In genomic region chr6:107820571-107821261, GRCh38 we compare ENCODE assay signal across 8 cellular contexts. TPM values are rescaled to one million over a fixed set of nuclear protein-coding genes. Genes with fewer than 3 reads are reported as not detected.
DNase-seq lines count a peak whose midpoint lies in the region; ATAC-seq, FAIRE-seq and TF ChIP-seq lines count a peak whose summit lies in the region.

No MANE protein-coding gene starts in this region.

- peak; percentile 39 for ATAC-seq in GM23338
- peak; percentile 3 for ATAC-seq in left lobe of liver
- no peak for ATAC-seq in GM21381 (IDR thresholded peaks at IDR 0.05; ENCODE audit: unreplicated experiment)

- no peak overlapping the region for H3K4me3 ChIP-seq in GM23338
- H3K4me3 ChIP-seq in astrocyte (ENCODE audit: insufficient read depth, low read depth, low read length), result peak overlapping the region; percentile 40

- H3K4me1 ChIP-seq in GM23338 (ENCODE audit: insufficient read depth), result no peaks in the 10 kb centered on the region; the same call in 1 of the 2 replicates
- H3K4me1 ChIP-seq in astrocyte (ENCODE audit: insufficient read depth, low read length), result peaks cover 5% of the 10 kb centered on the region

- no peaks in the 10 kb centered on the region for H3K9me3 ChIP-seq in astrocyte (ENCODE audit: insufficient read depth, low read depth, low read length)

- no peaks in the 10 kb centered on the region for H3K9me2 ChIP-seq in GM23338 (ENCODE audit: insufficient read depth)

- TF ChIP-seq CTCF in GM23338 (conservative IDR thresholded peaks at IDR 0.05; ENCODE audit: low read depth in 2 of 2), result no peak
- TF ChIP-seq CTCF in astrocyte (IDR thresholded peaks at IDR 0.05; ENCODE audit: insufficient read depth, low read depth, low read length), result no peak

- H3K4me1 Mint-ChIP-seq in GM23338 (peaks cover 22% of the 10 kb centered on the region), astrocyte (ENCODE audit: low read depth, unreplicated experiment) (peaks cover 24% of the 10 kb centered on the region)

- H2AFZ ChIP-seq in GM23338 (peak overlapping the region; percentile 35; the same call in 1 of the 2 replicates), astrocyte (ENCODE audit: low read depth, low read length) (peak overlapping the region; percentile 57)

- H3K4me2 ChIP-seq in GM23338, result no peak overlapping the region
- H3K4me2 ChIP-seq in astrocyte (ENCODE audit: low read length), result peak overlapping the region; percentile 85

- H3K9me3 Mint-ChIP-seq in GM23338 (no peaks in the 10 kb centered on the region), astrocyte (ENCODE audit: unreplicated experiment) (no peaks in the 10 kb centered on the region)

- H3K79me2 ChIP-seq in GM23338 (replicated peaks; ENCODE audit: insufficient read depth) (no peaks in the 10 kb centered on the region), astrocyte (ENCODE audit: insufficient read depth, low read length) (no peaks in the 10 kb centered on the region)

- H3K36me3 ChIP-seq in GM23338 (ENCODE audit: insufficient read depth), result no peaks in the 10 kb centered on the region
- no peaks in the 10 kb centered on the region for H3K36me3 ChIP-seq in astrocyte (ENCODE audit: insufficient read depth, low read length)

- FAIRE-seq in astrocyte (lab: Jason Lieb, UNC), result no peak

- H4K20me1 ChIP-seq in GM23338 (replicated peaks; ENCODE audit: insufficient read depth) (no peaks in the 10 kb centered on the region), astrocyte (ENCODE audit: insufficient read depth, low read length) (no peaks in the 10 kb centered on the region)

- no peak overlapping the region for H3K9ac ChIP-seq in astrocyte (ENCODE audit: low read length)

- H3K27ac ChIP-seq in GM23338 (ENCODE audit: low read depth) (no peak overlapping the region), astrocyte (ENCODE audit: low read depth, low read length) (no peak overlapping the region)

- H3K27me3 ChIP-seq in GM23338 (ENCODE audit: insufficient read depth) (no peaks in the 10 kb centered on the region), astrocyte (ENCODE audit: insufficient read depth, low read length) (peaks cover 16% of the 10 kb centered on the region)

- H3K27ac Mint-ChIP-seq in GM23338 (no peak overlapping the region), astrocyte (ENCODE audit: unreplicated experiment) (peak overlapping the region; percentile 15)

- DNase-seq in GM23338 (ENCODE audit: low spot score) (no peak), NOMO-1 (lab: John Stamatoyannopoulos, UW; ENCODE audit: unreplicated experiment in 2 of 2) (peak; percentile 51 to 59), astrocyte (ENCODE audit: low read depth) (peak; percentile 17), left lobe of liver (ENCODE audit: low spot score) (no peak), D341Med (ENCODE audit: low spot score) (no peak), mesenteric fat pad (ENCODE audit: low spot score) (no peak)
- peak; percentile 24 for DNase-seq in stimulated activated naive CD4-positive, alpha-beta T cell treated with Interleukin-2 at 50 U/mL for 16 hours (lab: John Stamatoyannopoulos, UW)

- no peaks in the 10 kb centered on the region for H3F3A ChIP-seq in GM23338 (replicated peaks; ENCODE audit: low read depth)

- H3K27me3 Mint-ChIP-seq in GM23338 (ENCODE audit: insufficient read depth, low read depth, poor library complexity) (peaks cover 3% of the 10 kb centered on the region), astrocyte (ENCODE audit: low read depth, unreplicated experiment) (peaks cover 4% of the 10 kb centered on the region)

- no peaks in the 10 kb centered on the region for H3K36me3 Mint-ChIP-seq in GM23338 (ENCODE audit: low read depth)
- no peaks in the 10 kb centered on the region for H3K36me3 Mint-ChIP-seq in astrocyte (ENCODE audit: low read depth, unreplicated experiment)

- no peak overlapping the region for H3K4me3 Mint-ChIP-seq in GM23338
- H3K4me3 Mint-ChIP-seq in astrocyte (ENCODE audit: unreplicated experiment), result no peak overlapping the region

TF ChIP-seq in GM23338, 12 proteins besides CTCF, POLR2A, EP300 and RAD21:
- TF ChIP-seq EZH2phosphoT487 (IDR thresholded peaks at IDR 0.05; ENCODE audit: unreplicated experiment) (no peak), POLR2AphosphoS5 (IDR thresholded peaks at IDR 0.05; ENCODE audit: low read depth) (no peak), ETS1 (IDR thresholded peaks at IDR 0.05) (no peak), STAT1 (IDR thresholded peaks at IDR 0.05; ENCODE audit: unreplicated experiment) (no peak), JUNB (IDR thresholded peaks at IDR 0.05; ENCODE audit: unreplicated experiment) (no peak), NANOG (IDR thresholded peaks at IDR 0.05; ENCODE audit: borderline replicate concordance) (no peak), REST (IDR thresholded peaks at IDR 0.05; ENCODE audit: unreplicated experiment) (no peak)
TF ChIP-seq in GM23338: peak in this region for 0.

RNA-seq across cellular contexts. Expression of gene SCML4, which starts 3.4 kb away (rescaled TPM):
- total RNA-seq in GM23338 (2014; rRNA removed; shearing (Covaris generic)), result not detected in 2 replicates
- not detected in 2 replicates for polyA plus RNA-seq in GM23338 (2016; fragmentation: Nextera tagmentation; extraction: Ambion mirVana)
- total RNA-seq in astrocyte, result not detected in 2 replicates
- 1.1 TPM for total RNA-seq in left lobe of liver
- total RNA-seq in mesenteric fat pad, result 0.71 TPM

Comparison
In these comparisons a context has a peak if more than half of its experiments do, and no peak if none do; other contexts are left out.
1. DNase-seq: peak in NOMO-1 (2 of 2), astrocyte (single experiment) and stimulated activated naive CD4-positive, alpha-beta T cell treated with Interleukin-2 at 50 U/mL for 16 hours (single experiment); none in GM23338 (single experiment), left lobe of liver (single experiment), D341Med (single experiment) and mesenteric fat pad (single experiment).